Comparison of ENCODE assay signal across 9 cellular contexts in genomic region chr10:50421026-50421719, GRCh38.
DNase-seq lines count a peak whose midpoint lies in the region; ATAC-seq, FAIRE-seq and TF ChIP-seq lines count a peak whose summit lies in the region.
"Had no signal": no experiment of that assay in that cellular context is flagged by ENCODE, and none has a peak within 500 bp of the region (broad histone marks: within the 10 kb centered on the region; RNA-seq: fewer than 3 reads in every experiment).

No MANE protein-coding gene starts in this region.

- peak; percentile 62 to 73 for TF ChIP-seq RAD21 in A549 (conservative IDR thresholded peaks at IDR 0.05 in 1 of 2, IDR thresholded peaks at IDR 0.05 in 1 of 2)

- TF ChIP-seq EP300 in A549 (IDR thresholded peaks at IDR 0.05) (no peak), transverse colon (IDR thresholded peaks at IDR 0.05; ENCODE audit: low read depth) (no peak)

- CTCF ChIA-PET in A549 (lab: Yijun Ruan, JAX), result interaction anchor here (0.6 to 2.8 kb wide), 17 partner anchors 11 to 239 kb away, joined by 3 to 14 read pairs (median 4); no protein-coding TSS in a partner anchor

- FAIRE-seq in A549 (lab: Jason Lieb, UNC), result no peak

- 0 out of 2 replicates have a peak, but pooled peaks cover 7% of the 10 kb centered on the region for H3K79me2 ChIP-seq in OCI-LY3 (ENCODE audit: low read length)

- no peaks in the 10 kb centered on the region; the same call in 1 of the 2 replicates for H4K20me1 ChIP-seq in OCI-LY3 (ENCODE audit: insufficient read depth, low read length)

- DNase-seq in A549 (ENCODE audit: low read depth in 1 of 2, low spot score in 1 of 2), result peak; percentile 47 to 58
- peak; percentile 20 for DNase-seq in brain microvascular endothelial cell
- no peak for DNase-seq in left lobe of liver (ENCODE audit: low spot score)
- DNase-seq in transverse colon, result peak; percentile 27
- no peak for DNase-seq in NCI-H2029 treated with DMSO at 0.1 percent for 48 hours (lab: John Stamatoyannopoulos, UW)

- no peaks in the 10 kb centered on the region for H3K9me3 ChIP-seq in A549
- no peaks in the 10 kb centered on the region for H3K9me3 ChIP-seq in OCI-LY3 (ENCODE audit: insufficient read depth, low read length)
- no peaks in the 10 kb centered on the region for H3K9me3 ChIP-seq in transverse colon

- no peak overlapping the region for H3K4me3 ChIP-seq in A549
- no peak overlapping the region for H3K4me3 ChIP-seq in OCI-LY3 (ENCODE audit: low read length)
- no peak overlapping the region for H3K4me3 ChIP-seq in brain microvascular endothelial cell (ENCODE audit: low read depth, low read length)
- no peak overlapping the region for H3K4me3 ChIP-seq in transverse colon

- peak; percentile 70 for TF ChIP-seq CTCF in A549 (IDR thresholded peaks at IDR 0.05)
- peak; percentile 25 for TF ChIP-seq CTCF in GM12801 (IDR thresholded peaks at IDR 0.05; ENCODE audit: extremely low read depth, insufficient read length)
- peak; percentile 60 for TF ChIP-seq CTCF in OCI-LY3 (IDR thresholded peaks at IDR 0.05; ENCODE audit: low read depth, low read length)
- TF ChIP-seq CTCF in brain microvascular endothelial cell (IDR thresholded peaks at IDR 0.05; ENCODE audit: low read depth, low read length, missing control alignments), result peak; percentile 90
- TF ChIP-seq CTCF in transverse colon (IDR thresholded peaks at IDR 0.05), result peak; percentile 56 to 59 (median 58)

- 0 out of 6 replicates have a peak overlapping the region, but pooled peaks of 1 of the 2 experiments have one; percentile 10 for H3K27ac ChIP-seq in A549
- H3K27ac ChIP-seq in OCI-LY3 (ENCODE audit: low read length), result no peak overlapping the region
- H3K27ac ChIP-seq in brain microvascular endothelial cell, result no peak overlapping the region
- H3K27ac ChIP-seq in transverse colon, result peak overlapping the region in 2 of 4 donors; percentile 44 to 49
- H3K27ac ChIP-seq: epithelial cell of prostate had no signal

- no peak overlapping the region for H2AFZ ChIP-seq in OCI-LY3 (ENCODE audit: low read depth, low read length)

- H3K27me3 ChIP-seq in OCI-LY3 (ENCODE audit: low read depth, low read length), result peaks cover 6% of the 10 kb centered on the region
- no peaks in the 10 kb centered on the region for H3K27me3 ChIP-seq in brain microvascular endothelial cell (replicated peaks)
- H3K27me3 ChIP-seq in transverse colon, result no peaks in the 10 kb centered on the region

- WGBS in A549 (ENCODE audit: missing lambda C conversion rate), result 70% methylated on average over 6 of the region's 6 CpGs
- WGBS in transverse colon (ENCODE audit: low coverage in 1 of 2), 2 donors, result 83 to 90% methylated on average over 5 to 6 of the region's 6 CpGs

- intact Hi-C loops in transverse colon (cut with DNase I; ENCODE audit: low total_unique reads), result no loop called here

- no peak for TF ChIP-seq POLR2A in A549 (IDR thresholded peaks at IDR 0.05; ENCODE audit: low read length)
- no peak for TF ChIP-seq POLR2A in transverse colon (IDR thresholded peaks at IDR 0.05)

- in situ Hi-C loops in brain microvascular endothelial cell (cut with HindIII; ENCODE audit: low pct_ligation_motif_present, low sequenced_read_pairs), result no loop called here
- in situ Hi-C loops in transverse colon (cut with MboI; ENCODE audit: low pct_ligation_motif_present in 1 of 4, low pct_unique_long_range_greater_than_20kb in 1 of 4, low sequenced_read_pairs in 3 of 4), result loop anchor here in 2 of 4 donors (25.0 kb wide), 1 partner anchor 191 kb away; the partner anchor contains the start of gene SGMS1 (in 2 of the 2)

- ATAC-seq in A549 (peak in 1 of 2 experiments; percentile 57; a peak in 3 of 6 replicates), HG02678 (IDR thresholded peaks at IDR 0.05; ENCODE audit: unreplicated experiment) (peak; percentile 33), left lobe of liver (peak; percentile 50)

- POLR2A ChIA-PET in A549 (lab: Yijun Ruan, JAX), result no interaction called here

- H3K9ac ChIP-seq in OCI-LY3 (ENCODE audit: low read length), result no peak overlapping the region

- H3K4me1 ChIP-seq in A549 (peaks cover 24% of the 10 kb centered on the region), OCI-LY3 (ENCODE audit: low read length) (peaks cover 34% of the 10 kb centered on the region), transverse colon (peaks cover 0 to 24% (median 8%) of the 10 kb centered on the region in 4 donors)

- H3K4me2 ChIP-seq in A549 (no peak overlapping the region), OCI-LY3 (ENCODE audit: low read length) (peak overlapping the region; percentile 45)

- H3K36me3 ChIP-seq in OCI-LY3 (replicated peaks; ENCODE audit: low read depth, low read length), result no peaks in the 10 kb centered on the region
- no peaks in the 10 kb centered on the region for H3K36me3 ChIP-seq in brain microvascular endothelial cell (replicated peaks)
- H3K36me3 ChIP-seq in transverse colon, result no peaks in the 10 kb centered on the region

TF ChIP-seq in A549, 52 proteins besides CTCF, POLR2A, EP300 and RAD21:
- no peak for TF ChIP-seq TFCP2L1 (CRISPR knock-in tag; IDR thresholded peaks at IDR 0.05)
- TF ChIP-seq SMC3 (IDR thresholded peaks at IDR 0.05), result peak; percentile 72
- no peak for TF ChIP-seq HOXA7 (CRISPR knock-in tag; IDR thresholded peaks at IDR 0.05)
- TF ChIP-seq RNF2 (IDR thresholded peaks at IDR 0.05; ENCODE audit: borderline replicate concordance, low read depth), result no peak
- TF ChIP-seq NFE2L2 (conservative IDR thresholded peaks at IDR 0.05; ENCODE audit: low read length), result no peak
- no peak for TF ChIP-seq FOSL2 (IDR thresholded peaks at IDR 0.05)
- no peak for TF ChIP-seq FOSL2 (CRISPR knock-in tag; IDR thresholded peaks at IDR 0.05)

Comparison
In these comparisons a context has a peak if more than half of its experiments do, and no peak if none do; other contexts are left out.
1. DNase-seq: peak in A549 (2 of 2), brain microvascular endothelial cell (single experiment) and transverse colon (single experiment); none in left lobe of liver (single experiment) and NCI-H2029 treated with DMSO at 0.1 percent for 48 hours (single experiment).
2. CTCF ChIP-seq: peak in every context shown above with its lines; median percentile 90 in brain microvascular endothelial cell; 70 in A549; 60 in OCI-LY3; 58 in transverse colon; 25 in GM12801.